In genomic region chr3:155243512-155243921, GRCh38 we compare ENCODE assay signal across 19 cellular contexts. TPM values are rescaled to one million over a fixed set of nuclear protein-coding genes. Genes with fewer than 3 reads are reported as not detected.
A peak's percentile ranks its signal among the peaks of the same experiment; 100 is the strongest.
DNase-seq lines count a peak whose midpoint lies in the region; ATAC-seq and TF ChIP-seq lines count a peak whose summit lies in the region.
"Had no signal": no experiment of that assay in that cellular context is flagged by ENCODE, and none has a peak within 500 bp of the region (broad histone marks: within the 10 kb centered on the region; RNA-seq: fewer than 3 reads in every experiment).

No MANE protein-coding gene starts in this region.

- no peak overlapping the region for H3K9ac ChIP-seq in smooth muscle cell (ENCODE audit: low read depth)
- H3K9ac ChIP-seq: neural progenitor cell had no signal

- H3K79me2 ChIP-seq in smooth muscle cell (ENCODE audit: low read depth), result no peaks in the 10 kb centered on the region

- H3K4me1 ChIP-seq in smooth muscle cell (ENCODE audit: low read depth), result peaks cover 2% of the 10 kb centered on the region
- H3K4me1 ChIP-seq: ascending aorta, foreskin keratinocyte, neural progenitor cell, right atrium auricular region, tibial artery had no signal

- H3F3A ChIP-seq in smooth muscle cell (ENCODE audit: low read depth), result peaks cover 7% of the 10 kb centered on the region

- no peak overlapping the region for H3K4me3 ChIP-seq in smooth muscle cell
- H3K4me3 ChIP-seq: ascending aorta, dorsolateral prefrontal cortex, neural progenitor cell, right atrium auricular region, SJCRH30, tibial artery had no signal

- WGBS in smooth muscle cell (ENCODE audit: low lambda C conversion rate), result 32% methylated on average over 2 of the region's 2 CpGs

- peak; percentile 55 for ATAC-seq in GM18861 (IDR thresholded peaks at IDR 0.05; ENCODE audit: unreplicated experiment)
- peak; percentile 55 for ATAC-seq in HG03565 (IDR thresholded peaks at IDR 0.05; ENCODE audit: unreplicated experiment)
- ATAC-seq: foreskin keratinocyte had no signal

- peak; percentile 4 for DNase-seq in astrocyte of the hippocampus (ENCODE audit: low read depth, low spot score)
- no peak for DNase-seq in smooth muscle cell (lab: John Stamatoyannopoulos, UW; ENCODE audit: unreplicated experiment)
- DNase-seq in NCI-H146 (lab: John Stamatoyannopoulos, UW), result no peak
- no peak for DNase-seq in kidney glomerular epithelial cell (lab: John Stamatoyannopoulos, UW)
- no peak for DNase-seq in activated CD4-positive, CD25-positive, alpha-beta regulatory T cell (lab: John Stamatoyannopoulos, UW)
- DNase-seq: activated CD4-positive, alpha-beta T cell treated with anti-CD3 and anti-CD28 coated beads, Interleukin-2, amount 50 U/mL, for 48 hours; foreskin keratinocyte; mesendoderm; NCI-H1048; stimulated activated CD4-positive, alpha-beta T cell treated with anti-CD3 and anti-CD28 coated beads, Interleukin-2, amount 100 ng/mL, for 48 hours; tibial artery had no signal

- peak overlapping the region; percentile 29 for H3K4me2 ChIP-seq in smooth muscle cell
- H3K4me2 ChIP-seq: neural progenitor cell had no signal

- no peaks in the 10 kb centered on the region for H3K36me3 ChIP-seq in smooth muscle cell (ENCODE audit: low read depth)
- H3K36me3 ChIP-seq: ascending aorta, neural progenitor cell, right atrium auricular region, SJCRH30, tibial artery had no signal

- H3K27ac ChIP-seq in smooth muscle cell (ENCODE audit: low read depth), result peak overlapping the region; percentile 86
- H3K27ac ChIP-seq: ascending aorta, dorsolateral prefrontal cortex, foreskin keratinocyte, neural progenitor cell, right atrium auricular region, SJCRH30, tibial artery had no signal

- no peaks in the 10 kb centered on the region for H4K20me1 ChIP-seq in smooth muscle cell (ENCODE audit: low read depth)

- no peaks in the 10 kb centered on the region for H3K27me3 ChIP-seq in smooth muscle cell (ENCODE audit: low read depth)
- H3K27me3 ChIP-seq: ascending aorta, dorsolateral prefrontal cortex, foreskin keratinocyte, neural progenitor cell, right atrium auricular region, SJCRH30, tibial artery had no signal

- TF ChIP-seq CTCF in smooth muscle cell (IDR thresholded peaks at IDR 0.05; ENCODE audit: borderline replicate concordance, insufficient read depth, poor library complexity, severe bottlenecking), result no peak

- H3K9me3 ChIP-seq in smooth muscle cell (replicated peaks; ENCODE audit: low read depth), result no peaks in the 10 kb centered on the region
- H3K9me3 ChIP-seq: ascending aorta, right atrium auricular region, SJCRH30, tibial artery had no signal

- peak overlapping the region; percentile 6 for H2AFZ ChIP-seq in smooth muscle cell (ENCODE audit: low read depth)
- H2AFZ ChIP-seq: neural progenitor cell had no signal

RNA-seq across cellular contexts. Expression of gene STRIT1, which starts 50.0 kb away (rescaled TPM):
- not detected in 2 replicates for total RNA-seq in smooth muscle cell
- polyA plus RNA-seq in smooth muscle cell, result not detected in 2 replicates
- total RNA-seq: activated T-helper 2 cell treated with anti-CD3 and anti-CD28 coated beads, Interferon-gamma antibody, Interleukin-2, Interleukin-4, amounts not matched to agents 10 μg/mL and 5 μg/mL and 100 μg/mL, durations not matched to agents 14 hours and 24 hours and 36 hours; ascending aorta; dorsolateral prefrontal cortex; foreskin keratinocyte; right atrium auricular region; SJCRH30 had no signal
- polyA plus RNA-seq: foreskin keratinocyte had no signal
